Comparison of ENCODE assay signal across 15 cellular contexts in the genomic region with DNA sequence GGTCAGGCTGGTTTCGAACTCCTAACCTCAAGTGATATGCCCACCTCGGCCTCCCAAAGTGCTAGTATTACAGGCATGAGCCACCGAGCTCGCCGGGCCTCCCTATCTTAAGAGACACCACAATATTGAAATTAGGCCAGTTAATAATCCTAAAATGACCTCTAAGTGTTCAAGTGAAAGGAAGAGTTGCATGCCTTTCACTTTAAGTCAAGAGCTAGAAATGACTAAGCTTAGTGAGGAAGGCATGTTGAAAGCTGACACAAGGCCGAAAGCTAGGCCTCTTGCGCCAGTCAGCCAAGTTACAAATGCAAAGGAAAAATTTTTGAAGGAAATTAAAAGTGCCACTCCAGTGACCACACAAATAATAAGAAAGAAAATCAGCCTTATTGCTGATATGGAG.
DNase-seq lines count a peak whose midpoint lies in the region; ATAC-seq and TF ChIP-seq lines count a peak whose summit lies in the region.
"Had no signal": no experiment of that assay in that cellular context is flagged by ENCODE, and none has a peak within 500 bp of the region (broad histone marks: within the 10 kb centered on the region; RNA-seq: fewer than 3 reads in every experiment).

No MANE protein-coding gene starts in this region.

- TF ChIP-seq POLR2A in erythroblast (IDR thresholded peaks at IDR 0.05; ENCODE audit: low read length) = no peak

- H3K36me3 Mint-ChIP-seq in activated T-helper 17 cell treated with anti-CD3 and anti-CD28 coated beads, Interleukin-2, amount 50 U/mL, for 72 hours (ENCODE audit: low read depth) = no peaks in the 10 kb centered on the region

- H3K9me3 Mint-ChIP-seq in activated T-helper 17 cell treated with anti-CD3 and anti-CD28 coated beads, Interleukin-2, amount 50 U/mL, for 72 hours = peaks cover 17% of the 10 kb centered on the region

- H3K27me3 Mint-ChIP-seq in activated T-helper 17 cell treated with anti-CD3 and anti-CD28 coated beads, Interleukin-2, amount 50 U/mL, for 72 hours = no peaks in the 10 kb centered on the region

- H3K27ac Mint-ChIP-seq in activated T-helper 17 cell treated with anti-CD3 and anti-CD28 coated beads, Interleukin-2, amount 50 U/mL, for 72 hours = peak overlapping the region; percentile 50

- H3K4me1 Mint-ChIP-seq in activated T-helper 17 cell treated with anti-CD3 and anti-CD28 coated beads, Interleukin-2, amount 50 U/mL, for 72 hours = peaks cover 28% of the 10 kb centered on the region

- peak; percentile 56 for ATAC-seq in GM18870 (IDR thresholded peaks at IDR 0.05; ENCODE audit: unreplicated experiment)
- peak; percentile 75 for ATAC-seq in HG02759 (IDR thresholded peaks at IDR 0.05; ENCODE audit: unreplicated experiment)
- ATAC-seq in activated T-helper 17 cell treated with anti-CD3 and anti-CD28 coated beads, Interleukin-2, amount 50 U/mL, for 72 hours (replicated peaks) = peak; percentile 20
- ATAC-seq: HCT116, left colon, psoas muscle had no signal

- DNase-seq in CD1c-positive myeloid dendritic cell (ENCODE audit: extremely low spot score) (peak; percentile 34), GM03348 (ENCODE audit: low spot score) (no peak), DMS114 treated with DMSO at 0.1 percent for 48 hours (lab: John Stamatoyannopoulos, UW; ENCODE audit: unreplicated experiment) (no peak), erythroblast (lab: John Stamatoyannopoulos, UW) (no peak), nucleus accumbens (lab: John Stamatoyannopoulos, UW) (no peak)
- DNase-seq: Calu3, left colon, NCI-H1694, NCI-H526 treated with DMSO at 0.1 percent for 48 hours, psoas muscle, tibial artery had no signal

- H3K4me3 Mint-ChIP-seq in activated T-helper 17 cell treated with anti-CD3 and anti-CD28 coated beads, Interleukin-2, amount 50 U/mL, for 72 hours = no peak overlapping the region

Comparison
In these comparisons a context has a peak if more than half of its experiments do, and no peak if none do; other contexts are left out.
1. ATAC-seq: peak in every context shown above with its lines; median percentile 75 in HG02759; 56 in GM18870; 20 in activated T-helper 17 cell treated with anti-CD3 and anti-CD28 coated beads, Interleukin-2, amount 50 U/mL, for 72 hours.